ENCODE assay signal across 1 cellular context in the genomic region with DNA sequence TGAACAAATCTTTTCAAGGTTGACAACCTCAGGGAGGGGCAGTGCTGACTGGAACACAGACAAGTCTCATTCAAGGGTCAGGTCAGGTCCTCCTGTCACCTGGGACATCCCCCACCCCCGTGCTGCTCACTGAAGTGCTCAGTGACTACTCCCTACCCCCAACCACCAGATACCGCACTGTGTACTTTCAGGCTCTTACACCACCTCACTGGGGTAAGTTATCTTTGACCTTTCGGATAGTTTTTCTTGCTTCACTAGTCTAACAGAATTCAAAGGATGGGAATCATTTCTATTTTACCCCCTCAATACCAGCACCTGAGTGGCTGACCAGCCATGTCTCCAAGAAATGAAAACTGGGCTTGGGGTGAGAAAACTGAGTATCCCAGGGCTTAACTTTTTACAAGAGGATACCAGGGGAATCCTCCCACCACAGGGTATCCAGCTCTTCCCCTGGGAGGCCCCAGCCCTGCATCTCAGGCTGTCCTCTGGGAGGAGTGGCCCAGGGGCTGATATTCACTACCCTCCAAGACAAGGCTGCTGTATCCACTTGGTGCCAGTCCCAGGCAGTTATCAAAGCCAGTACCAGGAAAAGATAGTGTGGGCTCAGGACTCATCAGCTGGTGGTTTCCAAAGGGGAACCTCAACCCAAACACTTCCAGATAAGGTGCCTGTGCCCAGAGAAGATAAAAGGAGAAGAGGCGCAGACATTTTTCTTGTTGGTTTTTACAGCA.
TF ChIP-seq lines count a peak whose summit lies in the region.

No MANE protein-coding gene starts in this region.

TF ChIP-seq in HepG2, 621 proteins besides CTCF, POLR2A, EP300 and RAD21 (continued from another document):
- TF ChIP-seq, protein P1, sequence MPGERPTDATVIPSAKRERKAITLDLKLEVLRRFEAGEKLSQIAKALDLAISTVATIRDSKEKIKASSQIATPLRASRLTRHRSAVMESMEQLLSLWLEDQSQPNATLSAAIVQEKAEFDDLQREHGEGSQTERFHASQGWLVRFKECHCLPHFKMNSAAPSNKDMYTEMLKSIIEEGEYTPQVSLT (CRISPR knock-in tag; IDR thresholded peaks at IDR 0.05; ENCODE audit: borderline replicate concordance, low read depth): no peak
- TF ChIP-seq ZFY (CRISPR knock-in tag; IDR thresholded peaks at IDR 0.05): no peak
- no peak for TF ChIP-seq ZNF556 (CRISPR knock-in tag; IDR thresholded peaks at IDR 0.05; ENCODE audit: borderline replicate concordance)
- TF ChIP-seq SRY (CRISPR knock-in tag; IDR thresholded peaks at IDR 0.05): no peak
- TF ChIP-seq, protein P2, sequence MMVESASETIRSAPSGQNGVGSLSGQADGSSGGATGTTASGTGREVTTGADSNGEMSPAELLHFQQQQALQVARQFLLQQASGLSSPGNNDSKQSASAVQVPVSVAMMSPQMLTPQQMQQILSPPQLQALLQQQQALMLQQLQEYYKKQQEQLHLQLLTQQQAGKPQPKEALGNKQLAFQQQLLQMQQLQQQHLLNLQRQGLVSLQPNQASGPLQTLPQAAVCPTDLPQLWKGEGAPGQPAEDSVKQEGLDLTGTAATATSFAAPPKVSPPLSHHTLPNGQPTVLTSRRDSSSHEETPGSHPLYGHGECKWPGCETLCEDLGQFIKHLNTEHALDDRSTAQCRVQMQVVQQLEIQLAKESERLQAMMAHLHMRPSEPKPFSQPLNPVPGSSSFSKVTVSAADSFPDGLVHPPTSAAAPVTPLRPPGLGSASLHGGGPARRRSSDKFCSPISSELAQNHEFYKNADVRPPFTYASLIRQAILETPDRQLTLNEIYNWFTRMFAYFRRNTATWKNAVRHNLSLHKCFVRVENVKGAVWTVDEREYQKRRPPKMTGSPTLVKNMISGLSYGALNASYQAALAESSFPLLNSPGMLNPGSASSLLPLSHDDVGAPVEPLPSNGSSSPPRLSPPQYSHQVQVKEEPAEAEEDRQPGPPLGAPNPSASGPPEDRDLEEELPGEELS (CRISPR knock-in tag; IDR thresholded peaks at IDR 0.05): peak; percentile 86
- TF ChIP-seq LCORL (IDR thresholded peaks at IDR 0.05): no peak
- TF ChIP-seq LCORL (CRISPR knock-in tag; IDR thresholded peaks at IDR 0.05): peak; percentile 82
- no peak for TF ChIP-seq SNAPC2 (CRISPR knock-in tag; IDR thresholded peaks at IDR 0.05)
- TF ChIP-seq ZNF580 (CRISPR knock-in tag; IDR thresholded peaks at IDR 0.05; ENCODE audit: borderline replicate concordance, low read depth): peak; percentile 70; the same call in 1 of the 2 replicates
- peak; percentile 62; the same call in 1 of the 2 replicates for TF ChIP-seq TBX3 (IDR thresholded peaks at IDR 0.05; ENCODE audit: borderline replicate concordance)
- TF ChIP-seq ZNF292 (CRISPR knock-in tag; IDR thresholded peaks at IDR 0.05; ENCODE audit: borderline replicate concordance, low read depth): peak; percentile 88; the same call in 1 of the 2 replicates
- no peak for TF ChIP-seq ZNF879 (CRISPR knock-in tag; IDR thresholded peaks at IDR 0.05)
- TF ChIP-seq ZFP36L1 (CRISPR knock-in tag; IDR thresholded peaks at IDR 0.05): no peak
- 0 out of 2 replicates have a peak, but pooled peaks have one; percentile 23 for TF ChIP-seq ZNF335 (CRISPR knock-in tag; IDR thresholded peaks at IDR 0.05)
- TF ChIP-seq ELF3 (CRISPR knock-in tag; IDR thresholded peaks at IDR 0.05): 0 out of 2 replicates have a peak, but pooled peaks have one; percentile 18
- TF ChIP-seq KLF6 (CRISPR knock-in tag; IDR thresholded peaks at IDR 0.05): no peak
- no peak for TF ChIP-seq DNMT1 (CRISPR knock-in tag; IDR thresholded peaks at IDR 0.05)
- TF ChIP-seq ZNF350 (CRISPR knock-in tag; IDR thresholded peaks at IDR 0.05; ENCODE audit: borderline replicate concordance, low read depth): peak; percentile 49; the same call in 1 of the 2 replicates
- no peak for TF ChIP-seq JUN (CRISPR knock-in tag; IDR thresholded peaks at IDR 0.05)
- no peak for TF ChIP-seq NFE2 (CRISPR knock-in tag; IDR thresholded peaks at IDR 0.05)
- TF ChIP-seq PAF1 (CRISPR knock-in tag; IDR thresholded peaks at IDR 0.05): no peak
- peak; percentile 61; the same call in 1 of the 2 replicates for TF ChIP-seq SMAD3 (CRISPR knock-in tag; IDR thresholded peaks at IDR 0.05)
- TF ChIP-seq CEBPG (CRISPR knock-in tag; IDR thresholded peaks at IDR 0.05): peak; percentile 88
- no peak for TF ChIP-seq ZNF333 (CRISPR knock-in tag; IDR thresholded peaks at IDR 0.05; ENCODE audit: borderline replicate concordance)
- no peak for TF ChIP-seq CCDC6 (CRISPR knock-in tag; IDR thresholded peaks at IDR 0.05)
- no peak; the same call in 1 of the 2 replicates for TF ChIP-seq IRF2 (CRISPR knock-in tag; IDR thresholded peaks at IDR 0.05)
- TF ChIP-seq PLRG1 (conservative IDR thresholded peaks at IDR 0.05): no peak
- no peak for TF ChIP-seq ZNF326 (CRISPR knock-in tag; IDR thresholded peaks at IDR 0.05; ENCODE audit: borderline replicate concordance)
- TF ChIP-seq HBP1 (CRISPR knock-in tag; IDR thresholded peaks at IDR 0.05; ENCODE audit: low read depth): no peak
- no peak for TF ChIP-seq PRMT3 (CRISPR knock-in tag; IDR thresholded peaks at IDR 0.05; ENCODE audit: borderline replicate concordance, low read depth)
- TF ChIP-seq ZNF674 (CRISPR knock-in tag; IDR thresholded peaks at IDR 0.05; ENCODE audit: low read depth): no peak
- peak; percentile 40; the same call in 1 of the 2 replicates for TF ChIP-seq SIX1 (CRISPR knock-in tag; IDR thresholded peaks at IDR 0.05; ENCODE audit: borderline replicate concordance)
- TF ChIP-seq REXO4 (CRISPR knock-in tag; IDR thresholded peaks at IDR 0.05; ENCODE audit: borderline replicate concordance): no peak
- TF ChIP-seq ZNF598 (CRISPR knock-in tag; IDR thresholded peaks at IDR 0.05; ENCODE audit: borderline replicate concordance): no peak
- TF ChIP-seq, protein P3, sequence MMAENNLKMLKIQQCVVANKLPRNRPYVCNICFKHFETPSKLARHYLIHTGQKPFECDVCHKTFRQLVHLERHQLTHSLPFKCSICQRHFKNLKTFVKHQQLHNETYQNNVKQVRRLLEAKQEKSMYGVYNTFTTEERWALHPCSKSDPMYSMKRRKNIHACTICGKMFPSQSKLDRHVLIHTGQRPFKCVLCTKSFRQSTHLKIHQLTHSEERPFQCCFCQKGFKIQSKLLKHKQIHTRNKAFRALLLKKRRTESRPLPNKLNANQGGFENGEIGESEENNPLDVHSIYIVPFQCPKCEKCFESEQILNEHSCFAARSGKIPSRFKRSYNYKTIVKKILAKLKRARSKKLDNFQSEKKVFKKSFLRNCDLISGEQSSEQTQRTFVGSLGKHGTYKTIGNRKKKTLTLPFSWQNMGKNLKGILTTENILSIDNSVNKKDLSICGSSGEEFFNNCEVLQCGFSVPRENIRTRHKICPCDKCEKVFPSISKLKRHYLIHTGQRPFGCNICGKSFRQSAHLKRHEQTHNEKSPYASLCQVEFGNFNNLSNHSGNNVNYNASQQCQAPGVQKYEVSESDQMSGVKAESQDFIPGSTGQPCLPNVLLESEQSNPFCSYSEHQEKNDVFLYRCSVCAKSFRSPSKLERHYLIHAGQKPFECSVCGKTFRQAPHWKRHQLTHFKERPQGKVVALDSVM (CRISPR knock-in tag; IDR thresholded peaks at IDR 0.05): peak; percentile 40; the same call in 1 of the 2 replicates
- no peak for TF ChIP-seq ZNF703 (CRISPR knock-in tag; IDR thresholded peaks at IDR 0.05; ENCODE audit: borderline replicate concordance)
- TF ChIP-seq NFIC (IDR thresholded peaks at IDR 0.05; ENCODE audit: low read length): peak; percentile 82
- peak; percentile 71 for TF ChIP-seq PITX1 (CRISPR knock-in tag; IDR thresholded peaks at IDR 0.05)
- TF ChIP-seq NCOA1 (CRISPR knock-in tag; IDR thresholded peaks at IDR 0.05): no peak
- peak; percentile 61; the same call in 1 of the 2 replicates for TF ChIP-seq ZNF747 (CRISPR knock-in tag; IDR thresholded peaks at IDR 0.05; ENCODE audit: borderline replicate concordance)
- no peak for TF ChIP-seq ETS1 (CRISPR knock-in tag; IDR thresholded peaks at IDR 0.05)
- TF ChIP-seq SIN3A (IDR thresholded peaks at IDR 0.05; ENCODE audit: borderline replicate concordance, low read depth, low read length): peak; percentile 34; the same call in 1 of the 2 replicates
- TF ChIP-seq ZNF75D (CRISPR knock-in tag; IDR thresholded peaks at IDR 0.05; ENCODE audit: borderline replicate concordance): no peak
- no peak for TF ChIP-seq AGO2 (optimal IDR thresholded peaks at IDR 0.05; ENCODE audit: low read depth, low read length)
- TF ChIP-seq PHF20 (CRISPR knock-in tag; IDR thresholded peaks at IDR 0.05): no peak
- no peak for TF ChIP-seq HMGA1 (CRISPR knock-in tag; conservative IDR thresholded peaks at IDR 0.05)
- TF ChIP-seq ZNF235 (CRISPR knock-in tag; IDR thresholded peaks at IDR 0.05; ENCODE audit: borderline replicate concordance): no peak
- TF ChIP-seq RFXAP (CRISPR knock-in tag; IDR thresholded peaks at IDR 0.05; ENCODE audit: borderline replicate concordance): peak; percentile 36; the same call in 1 of the 2 replicates
- TF ChIP-seq FOXA1 (IDR thresholded peaks at IDR 0.05): no peak
- TF ChIP-seq FOXA1 (CRISPR knock-in tag; IDR thresholded peaks at IDR 0.05): peak; percentile 90
- TF ChIP-seq HNRNPL (IDR thresholded peaks at IDR 0.05; ENCODE audit: low read depth, low read length): no peak
- peak; percentile 76 to 89 for TF ChIP-seq NR2F1 (CRISPR knock-in tag; IDR thresholded peaks at IDR 0.05)
- TF ChIP-seq TAF1 (CRISPR knock-in tag; IDR thresholded peaks at IDR 0.05): no peak
- no peak for TF ChIP-seq E2F1 (CRISPR knock-in tag; IDR thresholded peaks at IDR 0.05)
- TF ChIP-seq, protein P4, sequence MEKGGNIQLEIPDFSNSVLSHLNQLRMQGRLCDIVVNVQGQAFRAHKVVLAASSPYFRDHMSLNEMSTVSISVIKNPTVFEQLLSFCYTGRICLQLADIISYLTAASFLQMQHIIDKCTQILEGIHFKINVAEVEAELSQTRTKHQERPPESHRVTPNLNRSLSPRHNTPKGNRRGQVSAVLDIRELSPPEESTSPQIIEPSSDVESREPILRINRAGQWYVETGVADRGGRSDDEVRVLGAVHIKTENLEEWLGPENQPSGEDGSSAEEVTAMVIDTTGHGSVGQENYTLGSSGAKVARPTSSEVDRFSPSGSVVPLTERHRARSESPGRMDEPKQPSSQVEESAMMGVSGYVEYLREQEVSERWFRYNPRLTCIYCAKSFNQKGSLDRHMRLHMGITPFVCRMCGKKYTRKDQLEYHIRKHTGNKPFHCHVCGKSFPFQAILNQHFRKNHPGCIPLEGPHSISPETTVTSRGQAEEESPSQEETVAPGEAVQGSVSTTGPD (CRISPR knock-in tag; IDR thresholded peaks at IDR 0.05): no peak
- TF ChIP-seq MBNL3 (CRISPR knock-in tag; conservative IDR thresholded peaks at IDR 0.05): no peak
- TF ChIP-seq ZNF737 (CRISPR knock-in tag; IDR thresholded peaks at IDR 0.05; ENCODE audit: borderline replicate concordance): no peak
- TF ChIP-seq ZNF772 (CRISPR knock-in tag; IDR thresholded peaks at IDR 0.05): peak; percentile 56; the same call in 1 of the 2 replicates
- TF ChIP-seq PAX8 (CRISPR knock-in tag; IDR thresholded peaks at IDR 0.05; ENCODE audit: borderline replicate concordance): no peak
- no peak for TF ChIP-seq FOXP1 (IDR thresholded peaks at IDR 0.05)
- peak; percentile 59; the same call in 1 of the 2 replicates for TF ChIP-seq FOXP1 (CRISPR knock-in tag; IDR thresholded peaks at IDR 0.05)
- TF ChIP-seq ZNF563 (CRISPR knock-in tag; IDR thresholded peaks at IDR 0.05): no peak
- no peak for TF ChIP-seq PAWR (CRISPR knock-in tag; IDR thresholded peaks at IDR 0.05; ENCODE audit: borderline replicate concordance)
